Comparison of ENCODE assay signal across 14 cellular contexts in the genomic region with DNA sequence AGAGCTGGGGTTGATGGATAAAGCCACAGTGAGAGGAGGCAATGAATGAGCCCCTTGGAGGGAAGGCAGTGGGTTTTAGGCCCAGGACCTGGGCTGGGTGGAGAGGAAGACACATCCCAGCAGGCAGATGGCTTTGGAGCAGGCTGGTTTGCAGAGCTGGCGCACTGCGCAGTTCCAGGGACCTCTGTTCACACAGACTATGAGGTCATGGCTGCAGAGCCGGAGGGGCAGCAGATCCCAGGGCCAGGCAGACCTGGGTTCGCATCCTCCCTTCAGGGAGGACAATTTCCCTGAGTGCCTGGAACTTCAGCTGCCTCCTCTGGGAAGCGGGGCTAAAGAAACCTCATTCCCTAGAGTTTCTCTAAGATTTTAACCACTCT. TPM values are rescaled to one million over a fixed set of nuclear protein-coding genes. Genes with fewer than 3 reads are reported as not detected.
DNase-seq lines count a peak whose midpoint lies in the region.
"Had no signal": no experiment of that assay in that cellular context is flagged by ENCODE, and none has a peak within 500 bp of the region (broad histone marks: within the 10 kb centered on the region; RNA-seq: fewer than 3 reads in every experiment).

No MANE protein-coding gene starts in this region.

- peaks cover 0 to 7% (median 0%) of the 10 kb centered on the region in 3 experiments for H3K27me3 ChIP-seq in neuronal stem cell (ENCODE audit: control insufficient read depth in 3 of 3, insufficient read depth in 3 of 3, low read depth in 1 of 3, low read length in 3 of 3)

- H3K36me3 ChIP-seq in neuronal stem cell (replicated peaks in 1 of 2; ENCODE audit: control insufficient read depth in 2 of 2, insufficient read depth in 2 of 2, low read length in 2 of 2) = peaks cover 0 to 1% of the 10 kb centered on the region in 2 donors

- peak overlapping the region; percentile 76 for H2AFZ ChIP-seq in neuronal stem cell (ENCODE audit: low read length)

- no peak overlapping the region for H3K9ac ChIP-seq in neuronal stem cell (ENCODE audit: low read depth, low read length, poor library complexity)

- peak overlapping the region; percentile 8 for H3K18ac ChIP-seq in neuronal stem cell (ENCODE audit: low read length)

- H3K4me3 ChIP-seq in neuronal stem cell (ENCODE audit: low read length in 2 of 2) = no peak overlapping the region

- H3K9me3 Mint-ChIP-seq in activated T-cell treated with anti-CD3 and anti-CD28 coated beads, Interleukin-2, amount 50 U/mL, for 24 hours = no peaks in the 10 kb centered on the region
- H3K9me3 Mint-ChIP-seq in activated naive CD8-positive, alpha-beta T cell (ENCODE audit: low read depth) = no peaks in the 10 kb centered on the region

- no peak overlapping the region for H3K27ac ChIP-seq in neuronal stem cell (replicated peaks; ENCODE audit: low read length)

- no peak overlapping the region for H2BK12ac ChIP-seq in neuronal stem cell (ENCODE audit: low read length)

- H2BK120ac ChIP-seq in neuronal stem cell (ENCODE audit: low read depth, low read length) = no peak overlapping the region

- H2BK5ac ChIP-seq in neuronal stem cell (ENCODE audit: low read length) = no peak overlapping the region

- H3K4me3 Mint-ChIP-seq in activated T-cell treated with anti-CD3 and anti-CD28 coated beads, Interleukin-2, amount 50 U/mL, for 24 hours = no peak overlapping the region
- peak overlapping the region; percentile 11 for H3K4me3 Mint-ChIP-seq in activated naive CD8-positive, alpha-beta T cell

- H2BK15ac ChIP-seq in neuronal stem cell (ENCODE audit: low read length) = no peak overlapping the region

- no peak overlapping the region for H4K91ac ChIP-seq in neuronal stem cell (ENCODE audit: low read depth, low read length, poor library complexity)

- no peaks in the 10 kb centered on the region for H3K4me1 ChIP-seq in neuronal stem cell (ENCODE audit: control insufficient read depth in 2 of 2, insufficient read depth in 1 of 2, low read depth in 1 of 2, low read length in 2 of 2)

- H3K27me3 Mint-ChIP-seq in activated T-cell treated with anti-CD3 and anti-CD28 coated beads, Interleukin-2, amount 50 U/mL, for 24 hours = no peaks in the 10 kb centered on the region
- no peaks in the 10 kb centered on the region for H3K27me3 Mint-ChIP-seq in activated naive CD8-positive, alpha-beta T cell

- WGBS in neuronal stem cell (ENCODE audit: extremely low coverage in 2 of 2, insufficient read length in 2 of 2, insufficient replicate concordance in 1 of 2), 2 donors = no CpG with 5 or more reads among the region's 5 CpGs

- no peak overlapping the region for H3K23ac ChIP-seq in neuronal stem cell (ENCODE audit: low read depth, low read length, poor library complexity)

- no peak overlapping the region for H4K8ac ChIP-seq in neuronal stem cell (ENCODE audit: low read depth, low read length)

- no peaks in the 10 kb centered on the region for H3K9me3 ChIP-seq in neuronal stem cell (replicated peaks in 1 of 2; ENCODE audit: control insufficient read depth in 2 of 2, insufficient read depth in 1 of 2, low read depth in 1 of 2, low read length in 2 of 2)

- H3K27ac Mint-ChIP-seq in activated T-cell treated with anti-CD3 and anti-CD28 coated beads, Interleukin-2, amount 50 U/mL, for 24 hours = peak overlapping the region; percentile 79
- peak overlapping the region; percentile 89 for H3K27ac Mint-ChIP-seq in activated naive CD8-positive, alpha-beta T cell

- peaks cover 19% of the 10 kb centered on the region for H3K4me1 Mint-ChIP-seq in activated T-cell treated with anti-CD3 and anti-CD28 coated beads, Interleukin-2, amount 50 U/mL, for 24 hours (ENCODE audit: low read depth)
- H3K4me1 Mint-ChIP-seq in activated naive CD8-positive, alpha-beta T cell (ENCODE audit: low read depth) = peaks cover 19% of the 10 kb centered on the region

- no peaks in the 10 kb centered on the region for H3K79me1 ChIP-seq in neuronal stem cell (ENCODE audit: low read depth, low read length)

- H3K36me3 Mint-ChIP-seq in activated T-cell treated with anti-CD3 and anti-CD28 coated beads, Interleukin-2, amount 50 U/mL, for 24 hours (ENCODE audit: low read depth) = no peaks in the 10 kb centered on the region
- no peaks in the 10 kb centered on the region for H3K36me3 Mint-ChIP-seq in activated naive CD8-positive, alpha-beta T cell
- H3K36me3 Mint-ChIP-seq: IgD-negative memory B cell had no signal

- H3K4me2 ChIP-seq in neuronal stem cell (ENCODE audit: insufficient read depth, low read length, poor library complexity, severe bottlenecking) = no peak overlapping the region

- H2AK5ac ChIP-seq in neuronal stem cell (ENCODE audit: low read depth, low read length) = peak overlapping the region; percentile 9

- no peak overlapping the region for H3K4ac ChIP-seq in neuronal stem cell (ENCODE audit: low read length)

- H3K14ac ChIP-seq in neuronal stem cell (ENCODE audit: low read length) = no peak overlapping the region

- no peak for DNase-seq in activated T-cell treated with anti-CD3 and anti-CD28 coated beads, Interleukin-2, amount 50 U/mL, for 24 hours
- no peak for DNase-seq in activated T-cell treated with anti-CD3 and anti-CD28 coated beads, Interleukin-2, amount 50 U/mL, for 1 hour
- DNase-seq in Kasumi-1 (lab: John Stamatoyannopoulos, UW) (peak; percentile 89 to 92), neuronal stem cell (ENCODE audit: low spot score) (no peak), AG08395 (ENCODE audit: low spot score) (no peak), NOMO-1 treated with DMSO at 0.1 percent for 48 hours (lab: John Stamatoyannopoulos, UW; ENCODE audit: unreplicated experiment) (no peak)
- no peak for DNase-seq in stimulated activated naive CD4-positive, alpha-beta T cell (lab: John Stamatoyannopoulos, UW)
- DNase-seq: activated gamma-delta T cell treated with Interleukin-2 at 50 U/mL for 16 hours, foreskin fibroblast, GOT3, NCI-H510A, SW 1271 had no signal

RNA-seq across cellular contexts. Expression of a gene that starts 28.2 kb away (rescaled TPM):
- 33.3 TPM for polyA plus RNA-seq in neuronal stem cell (2013, experiment 1 of 2)
- polyA plus RNA-seq in neuronal stem cell (2013, experiment 2 of 2) = 32.3 TPM

RNA-seq across cellular contexts. Expression of a gene that starts 41.6 kb away (rescaled TPM):
- 8.4 TPM for polyA plus RNA-seq in neuronal stem cell (2013, experiment 1 of 2)
- 8.8 TPM for polyA plus RNA-seq in neuronal stem cell (2013, experiment 2 of 2)
- polyA plus RNA-seq: IgD-negative memory B cell had no signal

Comparison
In these comparisons a context has a peak if more than half of its experiments do, and no peak if none do; other contexts are left out.
1. DNase-seq: peak in Kasumi-1 (2 of 2); none in activated T-cell treated with anti-CD3 and anti-CD28 coated beads, Interleukin-2, amount 50 U/mL, for 24 hours (single experiment), activated T-cell treated with anti-CD3 and anti-CD28 coated beads, Interleukin-2, amount 50 U/mL, for 1 hour (single experiment), neuronal stem cell (single experiment), stimulated activated naive CD4-positive, alpha-beta T cell (0 of 6), AG08395 (single experiment) and NOMO-1 treated with DMSO at 0.1 percent for 48 hours (single experiment).